In genomic region chr16:80935691-80936090, GRCh38 we compare ENCODE assay signal across 28 cellular contexts.
A peak's percentile ranks its signal among the peaks of the same experiment; 100 is the strongest.
DNase-seq lines count a peak whose midpoint lies in the region; ATAC-seq, FAIRE-seq and TF ChIP-seq lines count a peak whose summit lies in the region.
"Had no signal": no experiment of that assay in that cellular context is flagged by ENCODE, and none has a peak within 500 bp of the region (broad histone marks: within the 10 kb centered on the region; RNA-seq: fewer than 3 reads in every experiment).

No MANE protein-coding gene starts in this region.

- no peaks in the 10 kb centered on the region for H3K27me3 ChIP-seq in endothelial cell of umbilical vein (ENCODE audit: control insufficient read depth in 2 of 2, insufficient read depth in 2 of 2, low read length in 2 of 2)
- H3K27me3 ChIP-seq: BLaER1 had no signal

- peak overlapping the region; percentile 98 for H3K27ac ChIP-seq in endothelial cell of umbilical vein (ENCODE audit: insufficient read depth, low read depth, low read length)
- H3K27ac ChIP-seq: BLaER1 had no signal

- FAIRE-seq in endothelial cell of umbilical vein (lab: Jason Lieb, UNC): no peak
- FAIRE-seq: A204.1, GM12878, GM12892, GM18507 had no signal

- CTCF ChIA-PET in activated CD8-positive, alpha-beta memory T cell treated with anti-CD3 and anti-CD28 coated beads, Interleukin-2, amount 10 ng/mL, durations not matched to agents 7 days and 5 days (lab: Charles Lee): no interaction called here
- CTCF ChIA-PET in endothelial cell of umbilical vein (lab: Charles Lee): interaction anchor here (1.0 to 2.0 kb wide), 2 partner anchors 10 to 69 kb away, joined by 3 to 7 read pairs; no protein-coding TSS in a partner anchor

- H3K9ac ChIP-seq in endothelial cell of umbilical vein (replicated peaks; ENCODE audit: extremely low read depth, insufficient read depth, low read length): peak overlapping the region; percentile 79
- H3K9ac ChIP-seq: BLaER1 had no signal

- H4K20me1 ChIP-seq in endothelial cell of umbilical vein (replicated peaks; ENCODE audit: control insufficient read depth, extremely low read depth, insufficient read depth, low read length): no peaks in the 10 kb centered on the region
- H4K20me1 ChIP-seq: BLaER1 had no signal

- BruUV-seq in endothelial cell of umbilical vein (replicated peaks; lab: Mats Ljungman, UMichigan): no TSS peak

- intact Hi-C loops in endothelial cell of umbilical vein (cut with micrococcal nuclease): loop anchor here (5.0 to 10.0 kb wide), 4 partner anchors 162 to 762 kb away; partner anchors contain the start of gene GCSH

- no peaks in the 10 kb centered on the region for H3K9me1 ChIP-seq in endothelial cell of umbilical vein (replicated peaks; ENCODE audit: control insufficient read depth, extremely low read depth, insufficient read depth, low read length)

- DNase-seq in activated CD8-positive, alpha-beta memory T cell treated with anti-CD3 and anti-CD28 coated beads, Interleukin-2, amount 10 ng/mL, durations not matched to agents 7 days and 5 days: peak; percentile 3
- no peak for DNase-seq in activated CD8-positive, alpha-beta memory T cell treated with anti-CD3 and anti-CD28 coated beads for 24 hours
- DNase-seq in HFFc6 (no peak), endothelial cell of umbilical vein (ENCODE audit: low read depth, low spot score) (no peak), osteocyte (ENCODE audit: extremely low spot score, unreplicated experiment) (peak; percentile 51), progenitor cell of endocrine pancreas (ENCODE audit: low spot score, unreplicated experiment) (no peak), NCI-H187 treated with DMSO at 0.1 percent for 48 hours (lab: John Stamatoyannopoulos, UW) (no peak), islet precursor cell (no peak)
- DNase-seq: 8988T; ACHN; BE2C; C1 segment of cervical spinal cord; CD4-positive, alpha-beta memory T cell; CD4-positive, CD25-positive, alpha-beta regulatory T cell; CD8-positive, alpha-beta memory T cell; COR-L47; DMS 273 treated with DMSO at 0.1 percent for 48 hours; DMS153; DMS53; DMS79; DND-41; GDM1 had no signal

- no peak for TF ChIP-seq POLR2A in endothelial cell of umbilical vein (IDR thresholded peaks at IDR 0.05; ENCODE audit: low read depth, low read length)

- H3K27ac Mint-ChIP-seq in activated CD8-positive, alpha-beta memory T cell treated with anti-CD3 and anti-CD28 coated beads, Interleukin-2, amount 10 ng/mL, durations not matched to agents 7 days and 5 days: no peak overlapping the region
- H3K27ac Mint-ChIP-seq in HFFc6 (peak overlapping the region; percentile 31; the same call in 1 of the 2 replicates), osteocyte (ENCODE audit: unreplicated experiment) (no peak overlapping the region), progenitor cell of endocrine pancreas (no peak overlapping the region)
- H3K27ac Mint-ChIP-seq: CD4-positive, alpha-beta memory T cell; CD4-positive, CD25-positive, alpha-beta regulatory T cell; CD8-positive, alpha-beta memory T cell had no signal

- dilution Hi-C loops in endothelial cell of umbilical vein (cut with MboI; ENCODE audit: extremely low pct_ligation_motif_present, low sequenced_read_pairs): no loop called here

- POLR2A ChIA-PET in endothelial cell of umbilical vein (lab: Charles Lee): no interaction called here

- no peak for ATAC-seq in activated CD8-positive, alpha-beta memory T cell treated with anti-CD3 and anti-CD28 coated beads, Interleukin-2, amount 10 ng/mL, durations not matched to agents 7 days and 5 days
- ATAC-seq: GM12878 had no signal

- H3K4me3 ChIP-seq in endothelial cell of umbilical vein (replicated peaks in 1 of 3; ENCODE audit: insufficient read depth in 1 of 3, low read depth in 1 of 3, low read length in 3 of 3): no peak overlapping the region
- H3K4me3 ChIP-seq: BLaER1, GM12878 had no signal

- no peak overlapping the region for H2AFZ ChIP-seq in endothelial cell of umbilical vein (ENCODE audit: low read depth, low read length)

- peaks cover 38% of the 10 kb centered on the region for H3K27me3 Mint-ChIP-seq in activated CD8-positive, alpha-beta memory T cell treated with anti-CD3 and anti-CD28 coated beads, Interleukin-2, amount 10 ng/mL, durations not matched to agents 7 days and 5 days
- H3K27me3 Mint-ChIP-seq in HFFc6 (ENCODE audit: insufficient read depth): no peaks in the 10 kb centered on the region
- no peaks in the 10 kb centered on the region for H3K27me3 Mint-ChIP-seq in osteocyte (ENCODE audit: unreplicated experiment)
- H3K27me3 Mint-ChIP-seq in progenitor cell of endocrine pancreas: peaks cover 44% of the 10 kb centered on the region

- peaks cover 56% of the 10 kb centered on the region for H3K4me1 ChIP-seq in endothelial cell of umbilical vein (ENCODE audit: control insufficient read depth, extremely low read depth, insufficient read depth, low read length)
- H3K4me1 ChIP-seq: BE2C, BLaER1 had no signal

- no peaks in the 10 kb centered on the region for H3K9me3 Mint-ChIP-seq in activated CD8-positive, alpha-beta memory T cell treated with anti-CD3 and anti-CD28 coated beads, Interleukin-2, amount 10 ng/mL, durations not matched to agents 7 days and 5 days (ENCODE audit: low read depth)
- H3K9me3 Mint-ChIP-seq in HFFc6: no peaks in the 10 kb centered on the region
- no peaks in the 10 kb centered on the region for H3K9me3 Mint-ChIP-seq in osteocyte (ENCODE audit: unreplicated experiment)
- no peaks in the 10 kb centered on the region for H3K9me3 Mint-ChIP-seq in progenitor cell of endocrine pancreas (ENCODE audit: low read depth)
- H3K9me3 Mint-ChIP-seq: CD4-positive, alpha-beta memory T cell had no signal

- H3K36me3 Mint-ChIP-seq in activated CD8-positive, alpha-beta memory T cell treated with anti-CD3 and anti-CD28 coated beads, Interleukin-2, amount 10 ng/mL, durations not matched to agents 7 days and 5 days: no peaks in the 10 kb centered on the region
- H3K36me3 Mint-ChIP-seq in HFFc6 (ENCODE audit: low read depth) (peaks cover 13% of the 10 kb centered on the region; the same call in 1 of the 2 replicates), osteocyte (ENCODE audit: unreplicated experiment) (no peaks in the 10 kb centered on the region), progenitor cell of endocrine pancreas (ENCODE audit: insufficient read depth) (no peaks in the 10 kb centered on the region)
- H3K36me3 Mint-ChIP-seq: CD14-positive monocyte; CD4-positive, alpha-beta memory T cell; CD4-positive, CD25-positive, alpha-beta regulatory T cell; CD8-positive, alpha-beta memory T cell had no signal

- H3K4me1 Mint-ChIP-seq in activated CD8-positive, alpha-beta memory T cell treated with anti-CD3 and anti-CD28 coated beads, Interleukin-2, amount 10 ng/mL, durations not matched to agents 7 days and 5 days: peaks cover 8% of the 10 kb centered on the region
- H3K4me1 Mint-ChIP-seq in HFFc6 (ENCODE audit: low read depth) (peaks cover 79% of the 10 kb centered on the region), osteocyte (ENCODE audit: unreplicated experiment) (peaks cover 32% of the 10 kb centered on the region), progenitor cell of endocrine pancreas (ENCODE audit: low read depth) (peaks cover 11% of the 10 kb centered on the region)

- H3K4me3 Mint-ChIP-seq in activated CD8-positive, alpha-beta memory T cell treated with anti-CD3 and anti-CD28 coated beads, Interleukin-2, amount 10 ng/mL, durations not matched to agents 7 days and 5 days: no peak overlapping the region
- no peak overlapping the region for H3K4me3 Mint-ChIP-seq in HFFc6
- no peak overlapping the region for H3K4me3 Mint-ChIP-seq in osteocyte (ENCODE audit: unreplicated experiment)
- H3K4me3 Mint-ChIP-seq in progenitor cell of endocrine pancreas (ENCODE audit: low read depth): no peak overlapping the region
- H3K4me3 Mint-ChIP-seq: CD4-positive, alpha-beta memory T cell; CD4-positive, CD25-positive, alpha-beta regulatory T cell; CD8-positive, alpha-beta memory T cell had no signal

- TF ChIP-seq CTCF in HFFc6 (IDR thresholded peaks at IDR 0.05) (no peak), endothelial cell of umbilical vein (IDR thresholded peaks at IDR 0.05; ENCODE audit: extremely low read depth in 1 of 2, insufficient read depth in 1 of 2, low read depth in 1 of 2, low read length in 2 of 2) (no peak), osteocyte (IDR thresholded peaks at IDR 0.05) (no peak), progenitor cell of endocrine pancreas (IDR thresholded peaks at IDR 0.05; ENCODE audit: unreplicated experiment) (no peak)

- H3K36me3 ChIP-seq in endothelial cell of umbilical vein (ENCODE audit: control insufficient read depth in 2 of 2, extremely low read depth in 1 of 2, insufficient read depth in 2 of 2, low read length in 2 of 2): no peaks in the 10 kb centered on the region
- H3K36me3 ChIP-seq: BE2C, BLaER1 had no signal

- H3K79me2 ChIP-seq in endothelial cell of umbilical vein (ENCODE audit: control insufficient read depth, insufficient read depth, low read length): peaks cover 5% of the 10 kb centered on the region

- no peak overlapping the region for H3K4me2 ChIP-seq in endothelial cell of umbilical vein (ENCODE audit: insufficient read depth, low read length)
- H3K4me2 ChIP-seq: BLaER1 had no signal

- no peaks in the 10 kb centered on the region for H3K9me3 ChIP-seq in endothelial cell of umbilical vein (replicated peaks; ENCODE audit: control insufficient read depth, insufficient read depth, low read length)
- H3K9me3 ChIP-seq: BE2C had no signal

TF ChIP-seq in endothelial cell of umbilical vein, 7 proteins besides CTCF, POLR2A, EP300 and RAD21:
- no peak for TF ChIP-seq MYC (IDR thresholded peaks at IDR 0.05; ENCODE audit: low read depth, low read length)
- no peak for TF ChIP-seq FOS (IDR thresholded peaks at IDR 0.05; ENCODE audit: borderline replicate concordance, insufficient read depth, low read length)
- no peak for TF ChIP-seq MAX (IDR thresholded peaks at IDR 0.05; ENCODE audit: insufficient read depth, insufficient read length)

Comparison
In these comparisons a context has a peak if more than half of its experiments do, and no peak if none do; other contexts are left out.
1. DNase-seq: peak in activated CD8-positive, alpha-beta memory T cell treated with anti-CD3 and anti-CD28 coated beads, Interleukin-2, amount 10 ng/mL, durations not matched to agents 7 days and 5 days (single experiment) and osteocyte (single experiment); none in activated CD8-positive, alpha-beta memory T cell treated with anti-CD3 and anti-CD28 coated beads for 24 hours (single experiment), HFFc6 (single experiment), endothelial cell of umbilical vein (single experiment), progenitor cell of endocrine pancreas (single experiment), NCI-H187 treated with DMSO at 0.1 percent for 48 hours (single experiment) and islet precursor cell (single experiment).